Comparison of ENCODE assay signal across 8 cellular contexts in the genomic region with DNA sequence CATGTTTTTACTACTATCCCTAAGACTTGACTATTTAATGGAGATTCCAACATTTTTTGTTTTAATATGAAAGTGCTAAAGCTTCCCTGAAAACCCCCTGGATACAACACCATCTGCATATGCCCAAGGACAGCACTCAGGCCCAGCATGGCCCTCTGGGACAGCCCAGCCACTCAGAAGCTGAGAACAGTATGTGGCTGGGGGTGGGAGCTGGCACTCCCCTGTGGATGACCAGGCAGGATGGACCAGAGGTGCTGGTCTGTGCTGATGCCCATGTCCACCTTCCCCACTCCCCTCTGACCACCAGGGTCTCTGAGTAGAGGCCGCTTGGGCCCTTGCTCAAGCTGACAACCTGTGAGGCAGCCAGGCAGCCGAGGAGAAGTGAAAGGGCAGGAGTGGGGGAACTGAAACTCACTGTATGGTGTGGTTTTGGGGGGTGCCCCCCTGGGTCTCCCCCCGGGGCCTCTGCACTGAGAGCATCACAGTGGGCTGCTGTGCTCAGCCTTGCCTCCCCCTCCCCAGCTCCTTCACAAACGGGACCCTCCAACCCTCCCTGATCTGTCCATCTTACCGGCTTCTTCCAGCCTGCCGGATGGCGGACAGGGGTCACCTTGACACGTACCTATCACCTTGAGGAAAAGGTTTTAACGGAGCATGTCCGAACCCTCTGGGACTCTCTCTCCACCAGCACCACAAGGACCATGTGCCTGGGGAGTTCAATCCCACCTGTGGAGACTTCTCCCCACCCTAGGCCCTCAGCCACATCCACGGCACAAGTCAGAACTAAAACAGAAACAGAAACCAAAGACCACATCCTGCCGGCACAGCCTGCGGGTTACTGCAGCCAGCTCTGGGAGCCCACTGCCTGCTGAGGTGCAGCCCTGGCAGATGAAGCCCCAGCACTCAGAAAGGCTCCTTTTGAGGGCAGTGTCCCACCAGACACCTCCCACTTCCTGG. TPM values are rescaled to one million over a fixed set of nuclear protein-coding genes. Genes with fewer than 3 reads are reported as not detected.
DNase-seq lines count a peak whose midpoint lies in the region; ATAC-seq and TF ChIP-seq lines count a peak whose summit lies in the region.

A gene (minus strand): TSS at position 785 of the 957 bp plus-strand sequence. CDS start 14,798 bp downstream, outside the sequence.

- H3K9me3 Mint-ChIP-seq in activated naive CD4-positive, alpha-beta T cell treated with anti-CD3 and anti-CD28 coated beads, Interleukin-2, amount 10 ng/mL, durations not matched to agents 7 days and 5 days, result peaks cover 14% of the 10 kb centered on the region
- H3K9me3 Mint-ChIP-seq in GM23338, result peaks cover 10% of the 10 kb centered on the region

- peak; percentile 94 for ATAC-seq in GM18517 (IDR thresholded peaks at IDR 0.05; ENCODE audit: unreplicated experiment)
- peak; percentile 91 for ATAC-seq in HG02943 (IDR thresholded peaks at IDR 0.05; ENCODE audit: low read depth, unreplicated experiment)
- peak; percentile 85 to 89 for ATAC-seq in lower lobe of right lung
- ATAC-seq in GM23338, result no peak

- H3K36me3 ChIP-seq in lower lobe of right lung, result no peaks in the 10 kb centered on the region
- no peaks in the 10 kb centered on the region; the same call in 1 of the 2 replicates for H3K36me3 ChIP-seq in GM23338 (ENCODE audit: insufficient read depth)

- DNase-seq in SIG-M5 treated with dmso at 0.1 percent for 504 hours (lab: John Stamatoyannopoulos, UW; ENCODE audit: unreplicated experiment), result peak; percentile 90
- DNase-seq in activated naive CD4-positive, alpha-beta T cell treated with anti-CD3 and anti-CD28 coated beads, Interleukin-2, amount 10 ng/mL, durations not matched to agents 7 days and 5 days, result peak; percentile 91
- peak; percentile 64 for DNase-seq in lower lobe of right lung
- peak; percentile 60 to 64 for DNase-seq in stimulated activated CD8-positive, alpha-beta memory T cell treated with anti-CD3 and anti-CD28 coated beads, Interleukin-7, amount 100 ng/mL, for 4 hours (ENCODE audit: low read depth in 2 of 2)
- no peak for DNase-seq in GM23338 (ENCODE audit: low spot score)
- DNase-seq in D341Med (ENCODE audit: low spot score), result no peak

- no peaks in the 10 kb centered on the region for H4K20me1 ChIP-seq in GM23338 (replicated peaks; ENCODE audit: insufficient read depth)

- H3F3A ChIP-seq in GM23338 (replicated peaks; ENCODE audit: low read depth), result no peaks in the 10 kb centered on the region

- intact Hi-C loops in lower lobe of right lung (cut with DNase I), result no loop called here

- peaks cover 27% of the 10 kb centered on the region for H3K27me3 Mint-ChIP-seq in activated naive CD4-positive, alpha-beta T cell treated with anti-CD3 and anti-CD28 coated beads, Interleukin-2, amount 10 ng/mL, durations not matched to agents 7 days and 5 days
- H3K27me3 Mint-ChIP-seq in GM23338 (ENCODE audit: insufficient read depth, low read depth, poor library complexity), result peaks cover 15% of the 10 kb centered on the region

- peak within 1 kb of the TSS; percentile 51 for H3K4me3 ChIP-seq in lower lobe of right lung
- H3K4me3 ChIP-seq in GM23338, result no peak within 1 kb of the TSS

- H3K4me3 Mint-ChIP-seq in activated naive CD4-positive, alpha-beta T cell treated with anti-CD3 and anti-CD28 coated beads, Interleukin-2, amount 10 ng/mL, durations not matched to agents 7 days and 5 days, result peak within 1 kb of the TSS; percentile 91
- no peak within 1 kb of the TSS for H3K4me3 Mint-ChIP-seq in GM23338

- H3K27ac ChIP-seq in lower lobe of right lung (peak within 1 kb of the TSS; percentile 83), GM23338 (ENCODE audit: low read depth) (no peak within 1 kb of the TSS)

- CTCF ChIA-PET in activated naive CD4-positive, alpha-beta T cell treated with anti-CD3 and anti-CD28 coated beads, Interleukin-2, amount 10 ng/mL, durations not matched to agents 7 days and 5 days (lab: Charles Lee), result interaction anchor here (0.9 to 1.7 kb wide), 5 partner anchors 21 to 179 kb away, joined by 3 to 7 read pairs (median 5); no protein-coding TSS in a partner anchor

- TF ChIP-seq CTCF in lower lobe of right lung (IDR thresholded peaks at IDR 0.05) (no peak), GM23338 (conservative IDR thresholded peaks at IDR 0.05; ENCODE audit: low read depth in 2 of 2) (no peak)

- H3K9me2 ChIP-seq in GM23338 (ENCODE audit: insufficient read depth), result no peaks in the 10 kb centered on the region

- peaks cover 1% of the 10 kb centered on the region for H3K9me3 ChIP-seq in lower lobe of right lung

- peaks cover 64% of the 10 kb centered on the region for H3K4me1 Mint-ChIP-seq in activated naive CD4-positive, alpha-beta T cell treated with anti-CD3 and anti-CD28 coated beads, Interleukin-2, amount 10 ng/mL, durations not matched to agents 7 days and 5 days
- peaks cover 20% of the 10 kb centered on the region for H3K4me1 Mint-ChIP-seq in GM23338

- H3K4me2 ChIP-seq in GM23338, result no peak within 1 kb of the TSS

- peaks cover 32% of the 10 kb centered on the region for H3K36me3 Mint-ChIP-seq in activated naive CD4-positive, alpha-beta T cell treated with anti-CD3 and anti-CD28 coated beads, Interleukin-2, amount 10 ng/mL, durations not matched to agents 7 days and 5 days
- peaks cover 8% of the 10 kb centered on the region for H3K36me3 Mint-ChIP-seq in GM23338 (ENCODE audit: low read depth)

- no peak within 1 kb of the TSS for H2AFZ ChIP-seq in GM23338

- H3K79me2 ChIP-seq in GM23338 (replicated peaks; ENCODE audit: insufficient read depth), result no peaks in the 10 kb centered on the region

- H3K27ac Mint-ChIP-seq in activated naive CD4-positive, alpha-beta T cell treated with anti-CD3 and anti-CD28 coated beads, Interleukin-2, amount 10 ng/mL, durations not matched to agents 7 days and 5 days, result peak within 1 kb of the TSS; percentile 98
- H3K27ac Mint-ChIP-seq in GM23338, result no peak within 1 kb of the TSS; the same call in 1 of the 2 replicates

- H3K27me3 ChIP-seq in lower lobe of right lung (ENCODE audit: low read depth) (no peaks in the 10 kb centered on the region), GM23338 (ENCODE audit: insufficient read depth) (no peaks in the 10 kb centered on the region)

- H3K4me1 ChIP-seq in lower lobe of right lung (peaks cover 21% of the 10 kb centered on the region), GM23338 (ENCODE audit: insufficient read depth) (peaks cover 17% of the 10 kb centered on the region)

TF ChIP-seq in GM23338, 12 proteins besides CTCF, POLR2A, EP300 and RAD21 (continues in another document):
- no peak for TF ChIP-seq EZH2 (IDR thresholded peaks at IDR 0.05; ENCODE audit: low read depth, unreplicated experiment)
- TF ChIP-seq, protein P1, sequence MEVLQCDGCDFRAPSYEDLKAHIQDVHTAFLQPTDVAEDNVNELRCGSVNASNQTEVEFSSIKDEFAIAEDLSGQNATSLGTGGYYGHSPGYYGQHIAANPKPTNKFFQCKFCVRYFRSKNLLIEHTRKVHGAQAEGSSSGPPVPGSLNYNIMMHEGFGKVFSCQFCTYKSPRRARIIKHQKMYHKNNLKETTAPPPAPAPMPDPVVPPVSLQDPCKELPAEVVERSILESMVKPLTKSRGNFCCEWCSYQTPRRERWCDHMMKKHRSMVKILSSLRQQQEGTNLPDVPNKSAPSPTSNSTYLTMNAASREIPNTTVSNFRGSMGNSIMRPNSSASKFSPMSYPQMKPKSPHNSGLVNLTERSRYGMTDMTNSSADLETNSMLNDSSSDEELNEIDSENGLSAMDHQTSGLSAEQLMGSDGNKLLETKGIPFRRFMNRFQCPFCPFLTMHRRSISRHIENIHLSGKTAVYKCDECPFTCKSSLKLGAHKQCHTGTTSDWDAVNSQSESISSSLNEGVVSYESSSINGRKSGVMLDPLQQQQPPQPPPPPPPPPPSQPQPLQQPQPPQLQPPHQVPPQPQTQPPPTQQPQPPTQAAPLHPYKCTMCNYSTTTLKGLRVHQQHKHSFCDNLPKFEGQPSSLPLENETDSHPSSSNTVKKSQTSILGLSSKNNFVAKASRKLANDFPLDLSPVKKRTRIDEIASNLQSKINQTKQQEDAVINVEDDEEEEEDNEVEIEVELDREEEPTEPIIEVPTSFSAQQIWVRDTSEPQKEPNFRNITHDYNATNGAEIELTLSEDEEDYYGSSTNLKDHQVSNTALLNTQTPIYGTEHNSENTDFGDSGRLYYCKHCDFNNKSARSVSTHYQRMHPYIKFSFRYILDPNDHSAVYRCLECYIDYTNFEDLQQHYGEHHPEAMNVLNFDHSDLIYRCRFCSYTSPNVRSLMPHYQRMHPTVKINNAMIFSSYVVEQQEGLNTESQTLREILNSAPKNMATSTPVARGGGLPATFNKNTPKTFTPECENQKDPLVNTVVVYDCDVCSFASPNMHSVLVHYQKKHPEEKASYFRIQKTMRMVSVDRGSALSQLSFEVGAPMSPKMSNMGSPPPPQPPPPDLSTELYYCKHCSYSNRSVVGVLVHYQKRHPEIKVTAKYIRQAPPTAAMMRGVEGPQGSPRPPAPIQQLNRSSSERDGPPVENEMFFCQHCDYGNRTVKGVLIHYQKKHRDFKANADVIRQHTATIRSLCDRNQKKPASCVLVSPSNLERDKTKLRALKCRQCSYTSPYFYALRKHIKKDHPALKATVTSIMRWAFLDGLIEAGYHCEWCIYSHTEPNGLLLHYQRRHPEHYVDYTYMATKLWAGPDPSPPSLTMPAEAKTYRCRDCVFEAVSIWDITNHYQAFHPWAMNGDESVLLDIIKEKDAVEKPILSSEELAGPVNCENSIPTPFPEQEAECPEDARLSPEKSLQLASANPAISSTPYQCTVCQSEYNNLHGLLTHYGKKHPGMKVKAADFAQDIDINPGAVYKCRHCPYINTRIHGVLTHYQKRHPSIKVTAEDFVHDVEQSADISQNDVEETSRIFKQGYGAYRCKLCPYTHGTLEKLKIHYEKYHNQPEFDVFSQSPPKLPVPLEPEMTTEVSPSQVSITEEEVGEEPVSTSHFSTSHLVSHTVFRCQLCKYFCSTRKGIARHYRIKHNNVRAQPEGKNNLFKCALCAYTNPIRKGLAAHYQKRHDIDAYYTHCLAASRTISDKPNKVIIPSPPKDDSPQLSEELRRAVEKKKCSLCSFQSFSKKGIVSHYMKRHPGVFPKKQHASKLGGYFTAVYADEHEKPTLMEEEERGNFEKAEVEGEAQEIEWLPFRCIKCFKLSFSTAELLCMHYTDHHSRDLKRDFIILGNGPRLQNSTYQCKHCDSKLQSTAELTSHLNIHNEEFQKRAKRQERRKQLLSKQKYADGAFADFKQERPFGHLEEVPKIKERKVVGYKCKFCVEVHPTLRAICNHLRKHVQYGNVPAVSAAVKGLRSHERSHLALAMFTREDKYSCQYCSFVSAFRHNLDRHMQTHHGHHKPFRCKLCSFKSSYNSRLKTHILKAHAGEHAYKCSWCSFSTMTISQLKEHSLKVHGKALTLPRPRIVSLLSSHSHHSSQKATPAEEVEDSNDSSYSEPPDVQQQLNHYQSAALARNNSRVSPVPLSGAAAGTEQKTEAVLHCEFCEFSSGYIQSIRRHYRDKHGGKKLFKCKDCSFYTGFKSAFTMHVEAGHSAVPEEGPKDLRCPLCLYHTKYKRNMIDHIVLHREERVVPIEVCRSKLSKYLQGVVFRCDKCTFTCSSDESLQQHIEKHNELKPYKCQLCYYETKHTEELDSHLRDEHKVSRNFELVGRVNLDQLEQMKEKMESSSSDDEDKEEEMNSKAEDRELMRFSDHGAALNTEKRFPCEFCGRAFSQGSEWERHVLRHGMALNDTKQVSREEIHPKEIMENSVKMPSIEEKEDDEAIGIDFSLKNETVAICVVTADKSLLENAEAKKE (CRISPR knock-in tag; IDR thresholded peaks at IDR 0.05), result no peak

RNA-seq across cellular contexts. Expression of the gene that starts here (rescaled TPM):
- total RNA-seq in lower lobe of right lung, result 6.4 TPM
- total RNA-seq in GM23338 (2014; rRNA removed; shearing (Covaris generic)), result 1.6 and 2.4 TPM in 2 replicates
- polyA plus RNA-seq in GM23338 (2016; fragmentation: Nextera tagmentation; extraction: Ambion mirVana), result 0.42 TPM in 1 of 2 replicates, not detected in the other

Comparison
In these comparisons a context has a peak if more than half of its experiments do, and no peak if none do; other contexts are left out.
1. DNase-seq: peak in SIG-M5 treated with dmso at 0.1 percent for 504 hours (single experiment), activated naive CD4-positive, alpha-beta T cell treated with anti-CD3 and anti-CD28 coated beads, Interleukin-2, amount 10 ng/mL, durations not matched to agents 7 days and 5 days (single experiment), lower lobe of right lung (single experiment) and stimulated activated CD8-positive, alpha-beta memory T cell treated with anti-CD3 and anti-CD28 coated beads, Interleukin-7, amount 100 ng/mL, for 4 hours (2 of 2); none in GM23338 (single experiment) and D341Med (single experiment).